In genomic region chr3:32557640-32558352, GRCh38 we compare ENCODE assay signal across 1 cellular context.
TF ChIP-seq lines count a peak whose summit lies in the region.

No MANE protein-coding gene starts in this region.

TF ChIP-seq in HepG2, 621 proteins besides CTCF, POLR2A, EP300 and RAD21 (continued from another document and continues in another):
- TF ChIP-seq PLSCR1 (CRISPR knock-in tag; IDR thresholded peaks at IDR 0.05; ENCODE audit: borderline replicate concordance) (no peak), PREB (CRISPR knock-in tag; IDR thresholded peaks at IDR 0.05) (no peak), SCMH1 (CRISPR knock-in tag; IDR thresholded peaks at IDR 0.05; ENCODE audit: borderline replicate concordance) (no peak), PCBP1 (IDR thresholded peaks at IDR 0.05; ENCODE audit: borderline replicate concordance, low read depth, low read length) (no peak), ZNF34 (CRISPR knock-in tag; IDR thresholded peaks at IDR 0.05; ENCODE audit: borderline replicate concordance) (no peak), ZNF616 (CRISPR knock-in tag; IDR thresholded peaks at IDR 0.05; ENCODE audit: low read depth) (no peak), ZC3H4 (CRISPR knock-in tag; IDR thresholded peaks at IDR 0.05; ENCODE audit: borderline replicate concordance) (no peak), SOX6 (IDR thresholded peaks at IDR 0.05) (no peak), SOX6 (CRISPR knock-in tag; IDR thresholded peaks at IDR 0.05) (peak; percentile 29; the same call in 1 of the 2 replicates), ELF4 (CRISPR knock-in tag; IDR thresholded peaks at IDR 0.05; ENCODE audit: borderline replicate concordance) (no peak), MEIS2 (CRISPR knock-in tag; IDR thresholded peaks at IDR 0.05) (no peak), ZSCAN5A (CRISPR knock-in tag; IDR thresholded peaks at IDR 0.05; ENCODE audit: borderline replicate concordance) (no peak), ZNF773 (CRISPR knock-in tag; IDR thresholded peaks at IDR 0.05; ENCODE audit: borderline replicate concordance) (no peak), ZNF614 (CRISPR knock-in tag; IDR thresholded peaks at IDR 0.05; ENCODE audit: borderline replicate concordance) (0 out of 2 replicates have a peak, but pooled peaks have one; percentile 55), AKAP8 (CRISPR knock-in tag; IDR thresholded peaks at IDR 0.05) (no peak), HDAC2 (CRISPR knock-in tag; IDR thresholded peaks at IDR 0.05) (peak; percentile 80; the same call in 1 of the 2 replicates), SALL2 (CRISPR knock-in tag; IDR thresholded peaks at IDR 0.05) (no peak), ZNF720 (CRISPR knock-in tag; IDR thresholded peaks at IDR 0.05) (no peak), GTF3A (CRISPR knock-in tag; conservative IDR thresholded peaks at IDR 0.05) (no peak), FOSL2 (CRISPR knock-in tag; IDR thresholded peaks at IDR 0.05) (0 out of 2 replicates have a peak, but pooled peaks have one; percentile 9), ZNF367 (CRISPR knock-in tag; IDR thresholded peaks at IDR 0.05; ENCODE audit: borderline replicate concordance) (no peak), ZNF33A (CRISPR knock-in tag; IDR thresholded peaks at IDR 0.05; ENCODE audit: borderline replicate concordance) (no peak), RELA (CRISPR knock-in tag; IDR thresholded peaks at IDR 0.05) (no peak), EZH2 (conservative IDR thresholded peaks at IDR 0.05; ENCODE audit: low read depth, low read length) (no peak), RBM39 (IDR thresholded peaks at IDR 0.05; ENCODE audit: low read depth, low read length, poor library complexity, severe bottlenecking) (no peak), SP140L (CRISPR knock-in tag; IDR thresholded peaks at IDR 0.05; ENCODE audit: borderline replicate concordance) (no peak), ZNF562 (CRISPR knock-in tag; IDR thresholded peaks at IDR 0.05; ENCODE audit: borderline replicate concordance) (no peak), NFYB (CRISPR knock-in tag; IDR thresholded peaks at IDR 0.05) (no peak), TRIM24 (CRISPR knock-in tag; IDR thresholded peaks at IDR 0.05) (no peak), ZNF619 (CRISPR knock-in tag; IDR thresholded peaks at IDR 0.05) (no peak), SNAPC5 (CRISPR knock-in tag; IDR thresholded peaks at IDR 0.05; ENCODE audit: borderline replicate concordance) (0 out of 2 replicates have a peak, but pooled peaks have one; percentile 39), ZNF30 (CRISPR knock-in tag; IDR thresholded peaks at IDR 0.05) (no peak), ZNF333 (CRISPR knock-in tag; IDR thresholded peaks at IDR 0.05; ENCODE audit: borderline replicate concordance) (no peak)
- TF ChIP-seq, protein P1, sequence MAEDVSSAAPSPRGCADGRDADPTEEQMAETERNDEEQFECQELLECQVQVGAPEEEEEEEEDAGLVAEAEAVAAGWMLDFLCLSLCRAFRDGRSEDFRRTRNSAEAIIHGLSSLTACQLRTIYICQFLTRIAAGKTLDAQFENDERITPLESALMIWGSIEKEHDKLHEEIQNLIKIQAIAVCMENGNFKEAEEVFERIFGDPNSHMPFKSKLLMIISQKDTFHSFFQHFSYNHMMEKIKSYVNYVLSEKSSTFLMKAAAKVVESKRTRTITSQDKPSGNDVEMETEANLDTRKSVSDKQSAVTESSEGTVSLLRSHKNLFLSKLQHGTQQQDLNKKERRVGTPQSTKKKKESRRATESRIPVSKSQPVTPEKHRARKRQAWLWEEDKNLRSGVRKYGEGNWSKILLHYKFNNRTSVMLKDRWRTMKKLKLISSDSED (CRISPR knock-in tag; IDR thresholded peaks at IDR 0.05) = no peak
- TF ChIP-seq, protein P2, sequence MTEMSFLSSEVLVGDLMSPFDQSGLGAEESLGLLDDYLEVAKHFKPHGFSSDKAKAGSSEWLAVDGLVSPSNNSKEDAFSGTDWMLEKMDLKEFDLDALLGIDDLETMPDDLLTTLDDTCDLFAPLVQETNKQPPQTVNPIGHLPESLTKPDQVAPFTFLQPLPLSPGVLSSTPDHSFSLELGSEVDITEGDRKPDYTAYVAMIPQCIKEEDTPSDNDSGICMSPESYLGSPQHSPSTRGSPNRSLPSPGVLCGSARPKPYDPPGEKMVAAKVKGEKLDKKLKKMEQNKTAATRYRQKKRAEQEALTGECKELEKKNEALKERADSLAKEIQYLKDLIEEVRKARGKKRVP (CRISPR knock-in tag; IDR thresholded peaks at IDR 0.05) = 0 out of 4 replicates have a peak, but pooled peaks of 1 of the 2 experiments have one; percentile 35
- TF ChIP-seq, protein P3, sequence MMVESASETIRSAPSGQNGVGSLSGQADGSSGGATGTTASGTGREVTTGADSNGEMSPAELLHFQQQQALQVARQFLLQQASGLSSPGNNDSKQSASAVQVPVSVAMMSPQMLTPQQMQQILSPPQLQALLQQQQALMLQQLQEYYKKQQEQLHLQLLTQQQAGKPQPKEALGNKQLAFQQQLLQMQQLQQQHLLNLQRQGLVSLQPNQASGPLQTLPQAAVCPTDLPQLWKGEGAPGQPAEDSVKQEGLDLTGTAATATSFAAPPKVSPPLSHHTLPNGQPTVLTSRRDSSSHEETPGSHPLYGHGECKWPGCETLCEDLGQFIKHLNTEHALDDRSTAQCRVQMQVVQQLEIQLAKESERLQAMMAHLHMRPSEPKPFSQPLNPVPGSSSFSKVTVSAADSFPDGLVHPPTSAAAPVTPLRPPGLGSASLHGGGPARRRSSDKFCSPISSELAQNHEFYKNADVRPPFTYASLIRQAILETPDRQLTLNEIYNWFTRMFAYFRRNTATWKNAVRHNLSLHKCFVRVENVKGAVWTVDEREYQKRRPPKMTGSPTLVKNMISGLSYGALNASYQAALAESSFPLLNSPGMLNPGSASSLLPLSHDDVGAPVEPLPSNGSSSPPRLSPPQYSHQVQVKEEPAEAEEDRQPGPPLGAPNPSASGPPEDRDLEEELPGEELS (CRISPR knock-in tag; IDR thresholded peaks at IDR 0.05) = no peak
- TF ChIP-seq, protein P4, sequence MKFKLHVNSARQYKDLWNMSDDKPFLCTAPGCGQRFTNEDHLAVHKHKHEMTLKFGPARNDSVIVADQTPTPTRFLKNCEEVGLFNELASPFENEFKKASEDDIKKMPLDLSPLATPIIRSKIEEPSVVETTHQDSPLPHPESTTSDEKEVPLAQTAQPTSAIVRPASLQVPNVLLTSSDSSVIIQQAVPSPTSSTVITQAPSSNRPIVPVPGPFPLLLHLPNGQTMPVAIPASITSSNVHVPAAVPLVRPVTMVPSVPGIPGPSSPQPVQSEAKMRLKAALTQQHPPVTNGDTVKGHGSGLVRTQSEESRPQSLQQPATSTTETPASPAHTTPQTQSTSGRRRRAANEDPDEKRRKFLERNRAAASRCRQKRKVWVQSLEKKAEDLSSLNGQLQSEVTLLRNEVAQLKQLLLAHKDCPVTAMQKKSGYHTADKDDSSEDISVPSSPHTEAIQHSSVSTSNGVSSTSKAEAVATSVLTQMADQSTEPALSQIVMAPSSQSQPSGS (CRISPR knock-in tag; IDR thresholded peaks at IDR 0.05) = peak; percentile 58; the same call in 1 of the 2 replicates
- TF ChIP-seq, protein P5, sequence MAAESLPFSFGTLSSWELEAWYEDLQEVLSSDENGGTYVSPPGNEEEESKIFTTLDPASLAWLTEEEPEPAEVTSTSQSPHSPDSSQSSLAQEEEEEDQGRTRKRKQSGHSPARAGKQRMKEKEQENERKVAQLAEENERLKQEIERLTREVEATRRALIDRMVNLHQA (CRISPR knock-in tag; IDR thresholded peaks at IDR 0.05) = no peak
- TF ChIP-seq, protein P6, sequence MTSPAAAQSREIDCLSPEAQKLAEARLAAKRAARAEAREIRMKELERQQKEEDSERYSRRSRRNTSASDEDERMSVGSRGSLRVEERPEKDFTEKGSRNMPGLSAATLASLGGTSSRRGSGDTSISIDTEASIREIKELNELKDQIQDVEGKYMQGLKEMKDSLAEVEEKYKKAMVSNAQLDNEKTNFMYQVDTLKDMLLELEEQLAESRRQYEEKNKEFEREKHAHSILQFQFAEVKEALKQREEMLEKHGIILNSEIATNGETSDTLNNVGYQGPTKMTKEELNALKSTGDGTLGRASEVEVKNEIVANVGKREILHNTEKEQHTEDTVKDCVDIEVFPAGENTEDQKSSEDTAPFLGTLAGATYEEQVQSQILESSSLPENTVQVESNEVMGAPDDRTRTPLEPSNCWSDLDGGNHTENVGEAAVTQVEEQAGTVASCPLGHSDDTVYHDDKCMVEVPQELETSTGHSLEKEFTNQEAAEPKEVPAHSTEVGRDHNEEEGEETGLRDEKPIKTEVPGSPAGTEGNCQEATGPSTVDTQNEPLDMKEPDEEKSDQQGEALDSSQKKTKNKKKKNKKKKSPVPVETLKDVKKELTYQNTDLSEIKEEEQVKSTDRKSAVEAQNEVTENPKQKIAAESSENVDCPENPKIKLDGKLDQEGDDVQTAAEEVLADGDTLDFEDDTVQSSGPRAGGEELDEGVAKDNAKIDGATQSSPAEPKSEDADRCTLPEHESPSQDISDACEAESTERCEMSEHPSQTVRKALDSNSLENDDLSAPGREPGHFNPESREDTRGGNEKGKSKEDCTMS (CRISPR knock-in tag; conservative IDR thresholded peaks at IDR 0.05) = no peak
- TF ChIP-seq, protein P7, sequence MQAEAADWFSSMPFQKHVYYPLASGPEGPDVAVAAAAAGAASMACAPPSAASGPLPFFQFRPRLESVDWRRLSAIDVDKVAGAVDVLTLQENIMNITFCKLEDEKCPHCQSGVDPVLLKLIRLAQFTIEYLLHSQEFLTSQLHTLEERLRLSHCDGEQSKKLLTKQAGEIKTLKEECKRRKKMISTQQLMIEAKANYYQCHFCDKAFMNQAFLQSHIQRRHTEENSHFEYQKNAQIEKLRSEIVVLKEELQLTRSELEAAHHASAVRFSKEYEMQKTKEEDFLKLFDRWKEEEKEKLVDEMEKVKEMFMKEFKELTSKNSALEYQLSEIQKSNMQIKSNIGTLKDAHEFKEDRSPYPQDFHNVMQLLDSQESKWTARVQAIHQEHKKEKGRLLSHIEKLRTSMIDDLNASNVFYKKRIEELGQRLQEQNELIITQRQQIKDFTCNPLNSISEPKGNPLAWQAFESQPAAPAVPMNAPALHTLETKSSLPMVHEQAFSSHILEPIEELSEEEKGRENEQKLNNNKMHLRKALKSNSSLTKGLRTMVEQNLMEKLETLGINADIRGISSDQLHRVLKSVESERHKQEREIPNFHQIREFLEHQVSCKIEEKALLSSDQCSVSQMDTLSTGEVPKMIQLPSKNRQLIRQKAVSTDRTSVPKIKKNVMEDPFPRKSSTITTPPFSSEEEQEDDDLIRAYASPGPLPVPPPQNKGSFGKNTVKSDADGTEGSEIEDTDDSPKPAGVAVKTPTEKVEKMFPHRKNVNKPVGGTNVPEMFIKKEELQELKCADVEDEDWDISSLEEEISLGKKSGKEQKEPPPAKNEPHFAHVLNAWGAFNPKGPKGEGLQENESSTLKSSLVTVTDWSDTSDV (CRISPR knock-in tag; IDR thresholded peaks at IDR 0.05) = no peak
- TF ChIP-seq, protein P8, sequence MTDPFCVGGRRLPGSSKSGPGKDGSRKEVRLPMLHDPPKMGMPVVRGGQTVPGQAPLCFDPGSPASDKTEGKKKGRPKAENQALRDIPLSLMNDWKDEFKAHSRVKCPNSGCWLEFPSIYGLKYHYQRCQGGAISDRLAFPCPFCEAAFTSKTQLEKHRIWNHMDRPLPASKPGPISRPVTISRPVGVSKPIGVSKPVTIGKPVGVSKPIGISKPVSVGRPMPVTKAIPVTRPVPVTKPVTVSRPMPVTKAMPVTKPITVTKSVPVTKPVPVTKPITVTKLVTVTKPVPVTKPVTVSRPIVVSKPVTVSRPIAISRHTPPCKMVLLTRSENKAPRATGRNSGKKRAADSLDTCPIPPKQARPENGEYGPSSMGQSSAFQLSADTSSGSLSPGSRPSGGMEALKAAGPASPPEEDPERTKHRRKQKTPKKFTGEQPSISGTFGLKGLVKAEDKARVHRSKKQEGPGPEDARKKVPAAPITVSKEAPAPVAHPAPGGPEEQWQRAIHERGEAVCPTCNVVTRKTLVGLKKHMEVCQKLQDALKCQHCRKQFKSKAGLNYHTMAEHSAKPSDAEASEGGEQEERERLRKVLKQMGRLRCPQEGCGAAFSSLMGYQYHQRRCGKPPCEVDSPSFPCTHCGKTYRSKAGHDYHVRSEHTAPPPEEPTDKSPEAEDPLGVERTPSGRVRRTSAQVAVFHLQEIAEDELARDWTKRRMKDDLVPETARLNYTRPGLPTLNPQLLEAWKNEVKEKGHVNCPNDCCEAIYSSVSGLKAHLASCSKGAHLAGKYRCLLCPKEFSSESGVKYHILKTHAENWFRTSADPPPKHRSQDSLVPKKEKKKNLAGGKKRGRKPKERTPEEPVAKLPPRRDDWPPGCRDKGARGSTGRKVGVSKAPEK (CRISPR knock-in tag; IDR thresholded peaks at IDR 0.05; ENCODE audit: borderline replicate concordance) = no peak
- TF ChIP-seq, protein P9, sequence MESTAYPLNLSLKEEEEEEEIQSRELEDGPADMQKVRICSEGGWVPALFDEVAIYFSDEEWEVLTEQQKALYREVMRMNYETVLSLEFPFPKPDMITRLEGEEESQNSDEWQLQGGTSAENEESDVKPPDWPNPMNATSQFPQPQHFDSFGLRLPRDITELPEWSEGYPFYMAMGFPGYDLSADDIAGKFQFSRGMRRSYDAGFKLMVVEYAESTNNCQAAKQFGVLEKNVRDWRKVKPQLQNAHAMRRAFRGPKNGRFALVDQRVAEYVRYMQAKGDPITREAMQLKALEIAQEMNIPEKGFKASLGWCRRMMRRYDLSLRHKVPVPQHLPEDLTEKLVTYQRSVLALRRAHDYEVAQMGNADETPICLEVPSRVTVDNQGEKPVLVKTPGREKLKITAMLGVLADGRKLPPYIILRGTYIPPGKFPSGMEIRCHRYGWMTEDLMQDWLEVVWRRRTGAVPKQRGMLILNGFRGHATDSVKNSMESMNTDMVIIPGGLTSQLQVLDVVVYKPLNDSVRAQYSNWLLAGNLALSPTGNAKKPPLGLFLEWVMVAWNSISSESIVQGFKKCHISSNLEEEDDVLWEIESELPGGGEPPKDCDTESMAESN (CRISPR knock-in tag; conservative IDR thresholded peaks at IDR 0.05) = no peak
